In genomic region chr17:78497115-78497540, GRCh38 we compare ENCODE assay signal across 7 cellular contexts.
A peak's percentile ranks its signal among the peaks of the same experiment; 100 is the strongest.
DNase-seq lines count a peak whose midpoint lies in the region; ATAC-seq, FAIRE-seq and TF ChIP-seq lines count a peak whose summit lies in the region.

No MANE protein-coding gene starts in this region.

- no peak overlapping the region for H3K27ac ChIP-seq in K562 (ENCODE audit: extremely low read depth, low read depth, low read length)

- no peaks in the 10 kb centered on the region for H3K9me1 ChIP-seq in K562 (ENCODE audit: control insufficient read depth, insufficient read depth, low read length)

- ATAC-seq in K562 (peak; percentile 94), HG02852 (IDR thresholded peaks at IDR 0.05; ENCODE audit: unreplicated experiment) (no peak)

- DNase-seq in GM12891 (ENCODE audit: insufficient read length, low spot score) (peak; percentile 82), NCI-H1930 (lab: John Stamatoyannopoulos, UW) (peak; percentile 47 to 59), T-helper 1 cell (peak in 3 of 5 donors; percentile 31 to 60 (median 46)), K562 (ENCODE audit: extremely low read depth in 1 of 4, low spot score in 3 of 4) (peak; percentile 67 to 79 (median 74)), hypothalamus (lab: John Stamatoyannopoulos, UW) (peak in 48 of 51 donors; percentile 11 to 87 (median 64)), skeletal muscle cell (ENCODE audit: low read depth) (peak; percentile 37)

- peaks cover 0 to 7% of the 10 kb centered on the region in 2 experiments; a peak in 2 of 5 replicates for H3K4me1 ChIP-seq in K562 (replicated peaks in 1 of 2; ENCODE audit: control insufficient read depth in 2 of 2, insufficient read depth in 2 of 2, low read length in 2 of 2)

- TF ChIP-seq CTCF in K562 (IDR thresholded peaks at IDR 0.05 in 2 of 3, conservative IDR thresholded peaks at IDR 0.05 in 1 of 3; ENCODE audit: insufficient read depth in 2 of 3, low read depth in 1 of 3, low read length in 3 of 3): peak; percentile 80 to 85 (median 84)

- no peaks in the 10 kb centered on the region; the same call in 1 of the 2 replicates for H4K20me1 ChIP-seq in K562 (replicated peaks; ENCODE audit: control insufficient read depth, insufficient read depth, low read length)

- CTCF ChIA-PET in K562 (lab: Yijun Ruan, JAX; ENCODE audit: low intra/inter-chr PET ratio): interaction anchor here (0.5 to 1.9 kb wide), 5 partner anchors 108 to 474 kb away, joined by 3 to 7 read pairs (median 4); no protein-coding TSS in a partner anchor

- in situ Hi-C loops in K562 (cut with MboI): no loop called here

- no peak overlapping the region for H3K4me3 ChIP-seq in K562
- H3K4me3 ChIP-seq in skeletal muscle cell (ENCODE audit: low read depth, low read length): no peak overlapping the region

- TF ChIP-seq RAD21 in K562 (CRISPR knock-in tag; conservative IDR thresholded peaks at IDR 0.05 in 1 of 2, IDR thresholded peaks at IDR 0.05 in 1 of 2): peak; percentile 84 to 95

- peaks cover 57 to 78% of the 10 kb centered on the region in 2 experiments for H3K27me3 ChIP-seq in K562 (ENCODE audit: control insufficient read depth in 2 of 2, insufficient read depth in 2 of 2, low read length in 2 of 2)

- FAIRE-seq in GM12891 (lab: Jason Lieb, UNC): peak; percentile 81
- peak; percentile 96 for FAIRE-seq in K562 (lab: Jason Lieb, UNC)

- H3K4me2 ChIP-seq in K562 (ENCODE audit: insufficient read depth, low read length): no peak overlapping the region

- WGBS in K562 (ENCODE audit: insufficient coverage, low coverage, missing lambda C conversion rate): 0% methylated on average over 10 of the region's 10 CpGs

- H3K9ac ChIP-seq in K562 (ENCODE audit: insufficient read depth in 1 of 2, low read depth in 2 of 2, low read length in 2 of 2): no peak overlapping the region

- no TSS peak for BruUV-seq in K562 (replicated peaks; lab: Mats Ljungman, UMichigan)

- H3K9me3 ChIP-seq in K562 (replicated peaks; ENCODE audit: control insufficient read depth, insufficient read depth, low read depth, low read length): no peaks in the 10 kb centered on the region

- no peak overlapping the region for H2AFZ ChIP-seq in K562 (ENCODE audit: low read depth, low read length)

- POLR2A ChIA-PET in K562 (lab: Yijun Ruan, JAX): interaction anchor here (0.6 kb wide), 2 partner anchors 48 to 236 kb away, joined by 3 read pairs; no protein-coding TSS in a partner anchor

- TF ChIP-seq EP300 in K562 (IDR thresholded peaks at IDR 0.05; ENCODE audit: low read length): no peak

- H3K79me2 ChIP-seq in K562 (ENCODE audit: control insufficient read depth, insufficient read depth, low read length): no peaks in the 10 kb centered on the region

- H3K36me3 ChIP-seq in K562 (ENCODE audit: control insufficient read depth, insufficient read depth, low read length): no peaks in the 10 kb centered on the region

- intact Hi-C loops in K562 (cut with micrococcal nuclease): loop anchor here (1.0 to 5.0 kb wide), 4 partner anchors 210 to 474 kb away; no protein-coding TSS in a partner anchor

- TF ChIP-seq POLR2A in GM12891 (IDR thresholded peaks at IDR 0.05; ENCODE audit: low read depth, low read length) (no peak), K562 (conservative IDR thresholded peaks at IDR 0.05) (no peak)

TF ChIP-seq in GM12891, 5 proteins besides CTCF, POLR2A, EP300 and RAD21:
- TF ChIP-seq SPI1 (IDR thresholded peaks at IDR 0.05; ENCODE audit: low read depth, low read length): no peak
TF ChIP-seq in GM12891: peak in this region for 0.

TF ChIP-seq in K562, 482 proteins besides CTCF, POLR2A, EP300 and RAD21 (continues in another document):
- TF ChIP-seq SMC3 (conservative IDR thresholded peaks at IDR 0.05; ENCODE audit: insufficient read depth, low read depth, low read length) (peak; percentile 82), JUND (IDR thresholded peaks at IDR 0.05; ENCODE audit: borderline replicate concordance, low read depth, low read length) (0 out of 2 replicates have a peak, but pooled peaks have one; percentile 10), JUND (tag; IDR thresholded peaks at IDR 0.05; ENCODE audit: borderline replicate concordance, low read depth, low read length) (no peak; the same call in 2 of the 3 replicates), ZNF589 (CRISPR knock-in tag; IDR thresholded peaks at IDR 0.05; ENCODE audit: low read depth) (no peak), RCOR1 (IDR thresholded peaks at IDR 0.05; ENCODE audit: borderline replicate concordance in 1 of 2, low read depth in 2 of 2, low read length in 2 of 2) (0 out of 4 replicates have a peak, but pooled peaks of 1 of the 2 experiments have one; percentile 16), RB1 (IDR thresholded peaks at IDR 0.05; ENCODE audit: low read depth) (peak; percentile 50; the same call in 1 of the 2 replicates), ZNF76 (CRISPR knock-in tag; IDR thresholded peaks at IDR 0.05; ENCODE audit: borderline replicate concordance) (no peak), STAG1 (CRISPR knock-in tag; IDR thresholded peaks at IDR 0.05; ENCODE audit: borderline replicate concordance) (peak; percentile 92), KAT2B (IDR thresholded peaks at IDR 0.05; ENCODE audit: low read depth, low read length) (no peak), FOXK2 (conservative IDR thresholded peaks at IDR 0.05 in 1 of 2, IDR thresholded peaks at IDR 0.05 in 1 of 2; ENCODE audit: low read depth in 2 of 2) (no peak), PKNOX1 (IDR thresholded peaks at IDR 0.05) (0 out of 2 replicates have a peak, but pooled peaks have one; percentile 10), ZNF253 (CRISPR knock-in tag; conservative IDR thresholded peaks at IDR 0.05) (no peak), ARID2 (IDR thresholded peaks at IDR 0.05) (peak; percentile 56; the same call in 1 of the 2 replicates), RBBP5 (IDR thresholded peaks at IDR 0.05; ENCODE audit: borderline replicate concordance, insufficient read depth, low read length, poor library complexity, severe bottlenecking) (no peak), ZNF584 (CRISPR knock-in tag; IDR thresholded peaks at IDR 0.05; ENCODE audit: low read depth) (no peak), CC2D1A (IDR thresholded peaks at IDR 0.05) (peak; percentile 77), MAFK (IDR thresholded peaks at IDR 0.05; ENCODE audit: low read length) (no peak), TFAP4 (CRISPR knock-in tag; IDR thresholded peaks at IDR 0.05; ENCODE audit: borderline replicate concordance) (peak; percentile 67; the same call in 1 of the 2 replicates), POLR2B (IDR thresholded peaks at IDR 0.05; ENCODE audit: low read depth, partially characterized antibody) (no peak), DMBX1 (CRISPR knock-in tag; IDR thresholded peaks at IDR 0.05; ENCODE audit: borderline replicate concordance) (no peak), JUNB (CRISPR knock-in tag; conservative IDR thresholded peaks at IDR 0.05) (no peak), IRF1 (CRISPR knock-in tag; IDR thresholded peaks at IDR 0.05; ENCODE audit: borderline replicate concordance) (no peak)
- TF ChIP-seq, protein P1, sequence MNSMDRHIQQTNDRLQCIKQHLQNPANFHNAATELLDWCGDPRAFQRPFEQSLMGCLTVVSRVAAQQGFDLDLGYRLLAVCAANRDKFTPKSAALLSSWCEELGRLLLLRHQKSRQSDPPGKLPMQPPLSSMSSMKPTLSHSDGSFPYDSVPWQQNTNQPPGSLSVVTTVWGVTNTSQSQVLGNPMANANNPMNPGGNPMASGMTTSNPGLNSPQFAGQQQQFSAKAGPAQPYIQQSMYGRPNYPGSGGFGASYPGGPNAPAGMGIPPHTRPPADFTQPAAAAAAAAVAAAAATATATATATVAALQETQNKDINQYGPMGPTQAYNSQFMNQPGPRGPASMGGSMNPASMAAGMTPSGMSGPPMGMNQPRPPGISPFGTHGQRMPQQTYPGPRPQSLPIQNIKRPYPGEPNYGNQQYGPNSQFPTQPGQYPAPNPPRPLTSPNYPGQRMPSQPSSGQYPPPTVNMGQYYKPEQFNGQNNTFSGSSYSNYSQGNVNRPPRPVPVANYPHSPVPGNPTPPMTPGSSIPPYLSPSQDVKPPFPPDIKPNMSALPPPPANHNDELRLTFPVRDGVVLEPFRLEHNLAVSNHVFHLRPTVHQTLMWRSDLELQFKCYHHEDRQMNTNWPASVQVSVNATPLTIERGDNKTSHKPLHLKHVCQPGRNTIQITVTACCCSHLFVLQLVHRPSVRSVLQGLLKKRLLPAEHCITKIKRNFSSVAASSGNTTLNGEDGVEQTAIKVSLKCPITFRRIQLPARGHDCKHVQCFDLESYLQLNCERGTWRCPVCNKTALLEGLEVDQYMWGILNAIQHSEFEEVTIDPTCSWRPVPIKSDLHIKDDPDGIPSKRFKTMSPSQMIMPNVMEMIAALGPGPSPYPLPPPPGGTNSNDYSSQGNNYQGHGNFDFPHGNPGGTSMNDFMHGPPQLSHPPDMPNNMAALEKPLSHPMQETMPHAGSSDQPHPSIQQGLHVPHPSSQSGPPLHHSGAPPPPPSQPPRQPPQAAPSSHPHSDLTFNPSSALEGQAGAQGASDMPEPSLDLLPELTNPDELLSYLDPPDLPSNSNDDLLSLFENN (IDR thresholded peaks at IDR 0.05; ENCODE audit: low read depth in 2 of 2, low read length in 2 of 2): no peak
